In genomic region chr3:6124875-6125274, GRCh38 we compare ENCODE assay signal across 32 cellular contexts.
"Had no signal": no experiment of that assay in that cellular context is flagged by ENCODE, and none has a peak within 500 bp of the region (broad histone marks: within the 10 kb centered on the region; RNA-seq: fewer than 3 reads in every experiment).

No MANE protein-coding gene starts in this region.

- H3K4me3 ChIP-seq: MG63 had no signal

- DNase-seq: Karpas-422, Kasumi-1, KG1, MG63, MM.1S, MV-4-11, NCI-H1048, NCI-H1092, NCI-H1092 treated with DMSO at 0.1 percent for 48 hours, NCI-H1105, NCI-H1105 treated with DMSO at 0.1 percent for 48 hours, NCI-H1417, NCI-H1417 treated with DMSO at 0.1 percent for 48 hours, NCI-H1436, NCI-H1436 treated with DMSO at 0.1 percent for 48 hours, NCI-H1694, NCI-H1694 treated with DMSO at 0.1 percent for 48 hours, NCI-H187, NCI-H187 treated with DMSO at 0.1 percent for 48 hours, NCI-H1930, NCI-H2029, NCI-H2029 treated with DMSO at 0.1 percent for 48 hours, NCI-H2081, NCI-H2081 treated with DMSO at 0.1 percent for 48 hours, NCI-H2107, NCI-H2171, NCI-H2171 treated with DMSO at 0.1 percent for 48 hours, NCI-H2227 treated with DMSO at 0.1 percent for 48 hours, NCI-H226, NCI-H446, NCI-H446 treated with DMSO at 0.1 percent for 48 hours had no signal

- H3K27me3 ChIP-seq: MG63 had no signal

- H3K9me3 ChIP-seq: MG63 had no signal

- H3K27ac ChIP-seq: KMS-11 had no signal

- H3K36me3 ChIP-seq: MG63 had no signal
